21 cellular contexts compared by ENCODE assay signal in genomic region chr5:171624396-171624795, GRCh38.
DNase-seq lines count a peak whose midpoint lies in the region; ATAC-seq, FAIRE-seq and TF ChIP-seq lines count a peak whose summit lies in the region.
"Had no signal": no experiment of that assay in that cellular context is flagged by ENCODE, and none has a peak within 500 bp of the region (broad histone marks: within the 10 kb centered on the region; RNA-seq: fewer than 3 reads in every experiment).

No MANE protein-coding gene starts in this region.

- TF ChIP-seq CTCF in H1 (IDR thresholded peaks at IDR 0.05; ENCODE audit: control extremely low read depth in 1 of 3, insufficient read depth in 1 of 3, low read depth in 1 of 3, low read length in 3 of 3) (no peak), lower lobe of right lung (IDR thresholded peaks at IDR 0.05) (no peak), thyroid gland (IDR thresholded peaks at IDR 0.05) (no peak)

- no peak overlapping the region for H2AFZ ChIP-seq in H1 (ENCODE audit: low read length)

- H3K23me2 ChIP-seq in H1 (ENCODE audit: low read depth, low read length) = peaks cover 3% of the 10 kb centered on the region; the same call in 1 of the 2 replicates

- no peak overlapping the region for H3K4ac ChIP-seq in H1 (replicated peaks; ENCODE audit: insufficient read length, low read depth, low read length)

- 60% methylated on average over 5 of the region's 5 CpGs; no CpG with 5 or more reads in 1 of the 2 experiments for WGBS in H1 (ENCODE audit: extremely low coverage in 1 of 2, insufficient coverage in 1 of 2, insufficient read length in 1 of 2, insufficient replicate concordance in 2 of 2, low coverage in 1 of 2, low lambda C conversion rate in 2 of 2, missing lambda C conversion rate in 1 of 2), 2 experiments
- WGBS in thyroid gland, 2 donors = 43 to 45% methylated on average over 5 of the region's 5 CpGs

- TF ChIP-seq EP300 in H1 (IDR thresholded peaks at IDR 0.05; ENCODE audit: borderline replicate concordance in 1 of 2, low read depth in 2 of 2, low read length in 2 of 2) = no peak

- H2BK20ac ChIP-seq in H1 (ENCODE audit: low read length) = no peak overlapping the region

- ATAC-seq in lower lobe of right lung = peak; percentile 73 to 82
- no peak for ATAC-seq in HG03469 (IDR thresholded peaks at IDR 0.05; ENCODE audit: unreplicated experiment)
- ATAC-seq: GM12878, PC-3 had no signal

- no peak overlapping the region for H4K5ac ChIP-seq in H1 (ENCODE audit: insufficient read length, low read depth, low read length)

- peak overlapping the region in 1 of 2 experiments; percentile 43; a peak in 2 of 4 replicates for H3K4me2 ChIP-seq in H1 (ENCODE audit: insufficient read depth in 1 of 2, low read depth in 2 of 2, low read length in 2 of 2)

- H3K9ac ChIP-seq in H1 (replicated peaks in 1 of 4; ENCODE audit: extremely low read depth in 1 of 4, low read depth in 3 of 4, low read length in 3 of 4) = no peak overlapping the region

- H3K9me3 ChIP-seq in H1 (ENCODE audit: insufficient read depth in 2 of 2, low read depth in 1 of 2, low read length in 1 of 2) (peaks cover 0 to 2% of the 10 kb centered on the region in 2 experiments; a peak in 1 of 4 replicates), lower lobe of right lung (no peaks in the 10 kb centered on the region), thyroid gland (no peaks in the 10 kb centered on the region)
- H3K9me3 ChIP-seq: BE2C, Caco-2, SJSA1 had no signal

- no peak overlapping the region for H3K18ac ChIP-seq in H1 (ENCODE audit: extremely low read depth, low read length)

- no peak overlapping the region for H3K56ac ChIP-seq in H1 (replicated peaks; ENCODE audit: insufficient read length, low read depth, low read length)

- DNase-seq in NCI-H748 (lab: John Stamatoyannopoulos, UW; ENCODE audit: unreplicated experiment) = peak; percentile 21
- DNase-seq in NCI-H748 treated with DMSO at 0.1 percent for 48 hours (lab: John Stamatoyannopoulos, UW) = no peak
- DNase-seq in H1 (ENCODE audit: low read depth in 1 of 2, low spot score in 2 of 2) = no peak
- DNase-seq in lower lobe of right lung = no peak
- DNase-seq in thyroid gland = peak; percentile 38 to 56
- no peak for DNase-seq in iPS-NIHi11 (ENCODE audit: low spot score)
- no peak for DNase-seq in stimulated activated naive CD4-positive, alpha-beta T cell (lab: John Stamatoyannopoulos, UW)
- DNase-seq: 8988T; BE2C; CD4-positive, CD25-positive, alpha-beta regulatory T cell; DMS153; EL; KG1; MV-4-11; NCI-H187; PC-3 had no signal

- H3K27ac ChIP-seq in H1 (ENCODE audit: low read depth, low read length) (no peak overlapping the region), lower lobe of right lung (no peak overlapping the region), thyroid gland (no peak overlapping the region)
- H3K27ac ChIP-seq: SJSA1 had no signal

- FAIRE-seq in H1 (lab: Jason Lieb, UNC) = no peak
- FAIRE-seq: GM12878, GM19239 had no signal

- H2BK120ac ChIP-seq in H1 (replicated peaks; ENCODE audit: low read depth, low read length) = no peak overlapping the region

- intact Hi-C loops in lower lobe of right lung (cut with DNase I) (no loop called here), thyroid gland (cut with DNase I) (loop anchor here (10.0 kb wide), 1 partner anchor 200 kb away; no protein-coding TSS in a partner anchor)

- no peaks in the 10 kb centered on the region for H3K79me1 ChIP-seq in H1 (ENCODE audit: low read depth, low read length)

- no peak overlapping the region for H3K23ac ChIP-seq in H1 (ENCODE audit: insufficient read length)

- H3K14ac ChIP-seq in H1 (ENCODE audit: insufficient read length) = no peak overlapping the region

- no peaks in the 10 kb centered on the region for H3K36me3 ChIP-seq in H1 (ENCODE audit: control insufficient read depth in 2 of 4, insufficient read depth in 4 of 4, low read length in 3 of 4)
- no peaks in the 10 kb centered on the region for H3K36me3 ChIP-seq in lower lobe of right lung
- H3K36me3 ChIP-seq in thyroid gland = no peaks in the 10 kb centered on the region
- H3K36me3 ChIP-seq: BE2C, SJSA1 had no signal

- H2BK5ac ChIP-seq in H1 (ENCODE audit: low read depth, low read length) = no peak overlapping the region

- H4K8ac ChIP-seq in H1 (ENCODE audit: extremely low read depth, insufficient read depth, low read length) = no peak overlapping the region

- H3K4me1 ChIP-seq in H1 (replicated peaks in 1 of 4; ENCODE audit: control insufficient read depth in 3 of 4, insufficient read depth in 4 of 4, low read length in 3 of 4) (peaks cover 9 to 14% (median 10%) of the 10 kb centered on the region in 4 experiments), lower lobe of right lung (peaks cover 4% of the 10 kb centered on the region), thyroid gland (peaks cover 4 to 14% of the 10 kb centered on the region in 2 donors)
- H3K4me1 ChIP-seq: BE2C, SJSA1 had no signal

- no peak overlapping the region for H4K91ac ChIP-seq in H1 (replicated peaks; ENCODE audit: insufficient read length, low read length)

- H3K79me2 ChIP-seq in H1 (ENCODE audit: control insufficient read depth in 1 of 2, insufficient read depth in 2 of 2, low read length in 2 of 2) = no peaks in the 10 kb centered on the region

- H4K20me1 ChIP-seq in H1 (replicated peaks in 1 of 2; ENCODE audit: control insufficient read depth in 1 of 2, insufficient read depth in 2 of 2, low read length in 2 of 2) = peaks cover 3 to 18% of the 10 kb centered on the region in 2 experiments

- H3K4me3 ChIP-seq in H1 (ENCODE audit: extremely low read depth in 1 of 4, insufficient read depth in 2 of 4, low read depth in 3 of 4, low read length in 4 of 4) (no peak overlapping the region), lower lobe of right lung (no peak overlapping the region), thyroid gland (replicated peaks in 1 of 3) (no peak overlapping the region)
- H3K4me3 ChIP-seq: GM12878, SJSA1 had no signal

- peak overlapping the region; percentile 42; the same call in 1 of the 2 replicates for H2BK12ac ChIP-seq in H1 (ENCODE audit: low read depth, low read length)

- H3K27me3 ChIP-seq in H1 (replicated peaks in 1 of 4; ENCODE audit: control insufficient read depth in 3 of 4, extremely low read depth in 1 of 4, insufficient read depth in 3 of 4, low read length in 3 of 4) = peaks cover 59 to 96% (median 92%) of the 10 kb centered on the region in 4 experiments
- no peaks in the 10 kb centered on the region for H3K27me3 ChIP-seq in lower lobe of right lung (ENCODE audit: low read depth)
- H3K27me3 ChIP-seq in thyroid gland = no peaks in the 10 kb centered on the region

- no peak overlapping the region for H2AK5ac ChIP-seq in H1 (ENCODE audit: low read depth, low read length)

- CTCF ChIA-PET in H1 (lab: Charles Lee; ENCODE audit: partially characterized antibody) = interaction anchor here (0.6 to 3.0 kb wide), 7 partner anchors 9 to 331 kb away, joined by 3 to 12 read pairs (median 3); partner anchors contain the start of gene FGF18

- TF ChIP-seq RAD21 in H1 (IDR thresholded peaks at IDR 0.05 in 1 of 2, conservative IDR thresholded peaks at IDR 0.05 in 1 of 2; ENCODE audit: low read depth in 2 of 2, low read length in 2 of 2) = no peak

- no peak overlapping the region for H2BK15ac ChIP-seq in H1 (ENCODE audit: low read length)

- TF ChIP-seq POLR2A in H1 (IDR thresholded peaks at IDR 0.05; ENCODE audit: control extremely low read depth in 1 of 2, low read depth in 2 of 2, low read length in 2 of 2) (no peak), thyroid gland (IDR thresholded peaks at IDR 0.05) (no peak)

- POLR2A ChIA-PET in H1 (lab: Charles Lee; ENCODE audit: partially characterized antibody) = interaction anchor here (1.0 to 1.7 kb wide), 3 partner anchors 10 to 232 kb away, joined by 3 to 4 read pairs (median 3); no protein-coding TSS in a partner anchor

TF ChIP-seq in H1, 55 proteins besides CTCF, POLR2A, EP300 and RAD21 (continues in another document):
- no peak for TF ChIP-seq SAP30 (IDR thresholded peaks at IDR 0.05; ENCODE audit: insufficient read depth, insufficient replicate concordance, low read length)
- TF ChIP-seq SIX5 (IDR thresholded peaks at IDR 0.05; ENCODE audit: low read depth, low read length) = no peak
- no peak for TF ChIP-seq NRF1 (IDR thresholded peaks at IDR 0.05; ENCODE audit: low read depth, low read length)
- no peak for TF ChIP-seq CREB1 (IDR thresholded peaks at IDR 0.05)
- TF ChIP-seq CHD1 (IDR thresholded peaks at IDR 0.05; ENCODE audit: low read depth, low read length) = no peak
- no peak for TF ChIP-seq CBX5 (IDR thresholded peaks at IDR 0.05; ENCODE audit: low read depth, low read length)
- no peak for TF ChIP-seq BCL11A (IDR thresholded peaks at IDR 0.05; ENCODE audit: low read depth in 2 of 2, low read length in 2 of 2)
- TF ChIP-seq BACH1 (IDR thresholded peaks at IDR 0.05; ENCODE audit: low read length) = no peak
- TF ChIP-seq SP1 (IDR thresholded peaks at IDR 0.05; ENCODE audit: low read depth, low read length) = no peak

Comparison
In these comparisons a context has a peak if more than half of its experiments do, and no peak if none do; other contexts are left out.
1. DNase-seq: peak in NCI-H748 (single experiment) and thyroid gland (2 of 2); none in NCI-H748 treated with DMSO at 0.1 percent for 48 hours (single experiment), H1 (0 of 2), lower lobe of right lung (single experiment), iPS-NIHi11 (single experiment) and stimulated activated naive CD4-positive, alpha-beta T cell (0 of 6).